ENCODE assay signal across 12 cellular contexts in the genomic region with DNA sequence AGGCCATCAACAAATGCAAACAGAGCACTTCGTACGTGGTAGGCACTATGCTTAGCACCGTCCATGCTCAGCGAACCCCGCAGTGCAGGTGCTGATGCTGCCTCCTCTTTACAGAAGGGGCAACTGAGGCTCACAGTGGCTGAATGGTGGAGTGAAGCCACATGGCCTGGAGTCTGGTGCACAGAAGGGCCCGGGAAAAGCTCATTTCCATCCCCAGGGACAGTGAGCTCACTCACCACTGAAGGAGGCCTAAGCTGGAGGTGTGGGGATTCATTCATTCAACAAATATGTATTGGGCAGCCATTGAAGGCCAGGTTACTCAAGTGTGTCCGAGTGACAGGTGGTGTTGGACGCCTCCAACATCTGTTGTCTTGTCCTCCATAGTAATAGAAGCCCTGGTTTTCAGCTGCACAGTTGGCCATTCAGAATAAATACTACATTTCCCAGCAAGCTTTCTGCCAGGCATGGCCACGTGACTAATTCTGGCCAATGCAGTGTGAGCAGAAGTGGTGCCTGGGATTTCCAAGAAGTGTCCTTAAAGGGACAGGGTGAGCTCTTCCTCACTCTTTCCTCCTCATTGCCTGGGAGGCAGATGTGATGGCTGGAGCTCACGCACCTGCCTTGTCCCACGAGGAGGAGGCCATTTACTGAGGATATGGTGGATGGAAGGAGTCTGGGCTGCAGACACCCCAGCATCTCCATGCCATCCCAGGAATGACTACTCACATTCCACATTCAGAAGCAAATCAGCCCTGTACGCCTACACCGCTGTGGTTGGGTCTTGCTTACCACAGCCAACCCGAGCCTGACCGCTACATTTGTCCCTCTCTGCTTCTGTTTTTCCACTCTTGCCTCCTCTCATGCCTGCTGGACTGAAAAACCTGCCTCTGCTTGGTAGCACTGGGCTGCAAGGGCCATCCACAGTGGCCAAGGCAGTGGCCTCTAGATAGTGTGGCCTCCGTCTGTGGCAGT. TPM values are rescaled to one million over a fixed set of nuclear protein-coding genes. Genes with fewer than 3 reads are reported as not detected.
DNase-seq lines count a peak whose midpoint lies in the region; ATAC-seq and TF ChIP-seq lines count a peak whose summit lies in the region.
"Had no signal": no experiment of that assay in that cellular context is flagged by ENCODE, and none has a peak within 500 bp of the region (broad histone marks: within the 10 kb centered on the region; RNA-seq: fewer than 3 reads in every experiment).

No MANE protein-coding gene starts in this region.

- no peaks in the 10 kb centered on the region for H4K20me1 ChIP-seq in osteoblast (ENCODE audit: insufficient read depth, low read length)

- no peaks in the 10 kb centered on the region for H3K4me1 ChIP-seq in osteoblast (ENCODE audit: insufficient read depth, low read length)
- H3K4me1 ChIP-seq: parathyroid adenoma had no signal

- H3K27me3 ChIP-seq in WERI-Rb-1 (ENCODE audit: insufficient read depth, low read depth, severe bottlenecking) (no peaks in the 10 kb centered on the region), osteoblast (ENCODE audit: insufficient read depth, low read length) (peaks cover under 1% of the 10 kb centered on the region)

- DNase-seq in activated CD4-positive, alpha-beta T cell treated with anti-CD3 and anti-CD28 coated beads for 48 hours: peak; percentile 16
- no peak for DNase-seq in activated CD4-positive, alpha-beta T cell treated with anti-CD3 and anti-CD28 coated beads for 4 hours
- peak; percentile 27 for DNase-seq in NB4 (ENCODE audit: low read depth)
- DNase-seq in WERI-Rb-1: peak; percentile 63
- DNase-seq in osteoblast (ENCODE audit: insufficient read length, low spot score, missing footprints): peak; percentile 96
- DNase-seq in activated CD8-positive, alpha-beta memory T cell treated with anti-CD3 and anti-CD28 coated beads for 24 hours: no peak
- DNase-seq: activated naive CD4-positive, alpha-beta T cell; NCI-H1092 treated with DMSO at 0.1 percent for 48 hours had no signal

- H3K9me3 ChIP-seq in WERI-Rb-1 (ENCODE audit: severe bottlenecking) (peaks cover 7% of the 10 kb centered on the region), osteoblast (ENCODE audit: low read depth, low read length) (peaks cover 4% of the 10 kb centered on the region)

- H3K4me2 ChIP-seq in osteoblast (ENCODE audit: insufficient read depth, low read length): no peak overlapping the region

- ATAC-seq in GM21825 (IDR thresholded peaks at IDR 0.05; ENCODE audit: unreplicated experiment): no peak
- no peak for ATAC-seq in HG03135 (IDR thresholded peaks at IDR 0.05; ENCODE audit: unreplicated experiment)

- no peaks in the 10 kb centered on the region for H3K36me3 ChIP-seq in WERI-Rb-1
- H3K36me3 ChIP-seq in osteoblast (ENCODE audit: insufficient read depth, low read length): no peaks in the 10 kb centered on the region

- TF ChIP-seq POLR2A in NB4 (IDR thresholded peaks at IDR 0.05; ENCODE audit: extremely low read depth, insufficient read length): no peak

- no peak overlapping the region for H2AFZ ChIP-seq in osteoblast (ENCODE audit: low read length)
- H2AFZ ChIP-seq: parathyroid adenoma had no signal

- H3K27ac ChIP-seq in WERI-Rb-1: peak overlapping the region; percentile 35
- no peak overlapping the region for H3K27ac ChIP-seq in osteoblast (ENCODE audit: low read depth, low read length)
- H3K27ac ChIP-seq: parathyroid adenoma had no signal

- H3K4me3 ChIP-seq in NB4 (ENCODE audit: low read depth, low read length) (no peak overlapping the region), WERI-Rb-1 (ENCODE audit: low read depth, low read length) (no peak overlapping the region), osteoblast (ENCODE audit: insufficient read depth, low read length) (no peak overlapping the region)

- no peaks in the 10 kb centered on the region for H3K79me2 ChIP-seq in osteoblast (ENCODE audit: insufficient read depth, low read length)
- H3K79me2 ChIP-seq: parathyroid adenoma had no signal

- TF ChIP-seq CTCF in NB4 (IDR thresholded peaks at IDR 0.05; ENCODE audit: low read depth, low read length) (no peak), WERI-Rb-1 (IDR thresholded peaks at IDR 0.05; ENCODE audit: low read depth, low read length) (no peak), osteoblast (IDR thresholded peaks at IDR 0.05; ENCODE audit: extremely low read depth, low read depth, low read length) (no peak)

RNA-seq across cellular contexts. Expression of gene ZNRF4, which starts 2.3 kb away (rescaled TPM):
- total RNA-seq in osteoblast: not detected in 2 replicates
- total RNA-seq: liver had no signal

Comparison
In these comparisons a context has a peak if more than half of its experiments do, and no peak if none do; other contexts are left out.
1. DNase-seq: peak in activated CD4-positive, alpha-beta T cell treated with anti-CD3 and anti-CD28 coated beads for 48 hours (single experiment), NB4 (single experiment), WERI-Rb-1 (single experiment) and osteoblast (single experiment); none in activated CD4-positive, alpha-beta T cell treated with anti-CD3 and anti-CD28 coated beads for 4 hours (0 of 2) and activated CD8-positive, alpha-beta memory T cell treated with anti-CD3 and anti-CD28 coated beads for 24 hours (single experiment).